In genomic region chr3:161508852-161509477, GRCh38 we compare ENCODE assay signal across 9 cellular contexts. TPM values are rescaled to one million over a fixed set of nuclear protein-coding genes. Genes with fewer than 3 reads are reported as not detected.
DNase-seq lines count a peak whose midpoint lies in the region; ATAC-seq and TF ChIP-seq lines count a peak whose summit lies in the region.
"Had no signal": no experiment of that assay in that cellular context is flagged by ENCODE, and none has a peak within 500 bp of the region (broad histone marks: within the 10 kb centered on the region; RNA-seq: fewer than 3 reads in every experiment).

No MANE protein-coding gene starts in this region.

- no peaks in the 10 kb centered on the region for H3K79me2 ChIP-seq in Karpas-422 (ENCODE audit: low read length)
- no peaks in the 10 kb centered on the region for H3K79me2 ChIP-seq in mammary epithelial cell (ENCODE audit: insufficient read depth, low read length)

- no peaks in the 10 kb centered on the region for H3K9me3 ChIP-seq in Karpas-422 (ENCODE audit: low read length)
- no peaks in the 10 kb centered on the region for H3K9me3 ChIP-seq in mammary epithelial cell (replicated peaks; ENCODE audit: insufficient read depth, low read length)
- H3K9me3 ChIP-seq in naive thymus-derived CD4-positive, alpha-beta T cell (ENCODE audit: control insufficient read depth in 2 of 3, low read length in 3 of 3): no peaks in the 10 kb centered on the region
- no peaks in the 10 kb centered on the region for H3K9me3 ChIP-seq in esophagus squamous epithelium

- peaks cover 0 to 4% (median 0%) of the 10 kb centered on the region in 7 donors for H3K4me1 Mint-ChIP-seq in naive thymus-derived CD4-positive, alpha-beta T cell

- H3K27me3 ChIP-seq in Karpas-422 (ENCODE audit: low read length) (no peaks in the 10 kb centered on the region), mammary epithelial cell (ENCODE audit: insufficient read depth, low read length) (no peaks in the 10 kb centered on the region), esophagus squamous epithelium (no peaks in the 10 kb centered on the region)
- no peaks in the 10 kb centered on the region for H3K27me3 ChIP-seq in naive thymus-derived CD4-positive, alpha-beta T cell (ENCODE audit: control insufficient read depth in 2 of 2, insufficient read depth in 2 of 2, low read length in 2 of 2)

- H3K4me1 ChIP-seq in Karpas-422 (ENCODE audit: low read length): peaks cover 15% of the 10 kb centered on the region
- H3K4me1 ChIP-seq in mammary epithelial cell (ENCODE audit: insufficient read depth, low read length): no peaks in the 10 kb centered on the region
- no peaks in the 10 kb centered on the region for H3K4me1 ChIP-seq in naive thymus-derived CD4-positive, alpha-beta T cell (ENCODE audit: control insufficient read depth in 2 of 2, insufficient read depth in 2 of 2, low read length in 2 of 2)
- no peaks in the 10 kb centered on the region for H3K4me1 ChIP-seq in esophagus squamous epithelium

- no peak for TF ChIP-seq POLR2A in esophagus squamous epithelium (IDR thresholded peaks at IDR 0.05)

- H3K9ac ChIP-seq in Karpas-422 (ENCODE audit: low read length) (no peak overlapping the region), mammary epithelial cell (ENCODE audit: insufficient read depth, low read length) (no peak overlapping the region)

- POLR2A ChIA-PET in naive thymus-derived CD4-positive, alpha-beta T cell (lab: Charles Lee): no interaction called here

- no peaks in the 10 kb centered on the region for H3K36me3 Mint-ChIP-seq in naive thymus-derived CD4-positive, alpha-beta T cell

- H3K36me3 ChIP-seq in Karpas-422 (ENCODE audit: insufficient read depth, low read length) (no peaks in the 10 kb centered on the region), mammary epithelial cell (ENCODE audit: insufficient read depth, low read length) (no peaks in the 10 kb centered on the region), esophagus squamous epithelium (no peaks in the 10 kb centered on the region)
- H3K36me3 ChIP-seq in naive thymus-derived CD4-positive, alpha-beta T cell (ENCODE audit: control insufficient read depth in 2 of 3, insufficient read depth in 3 of 3, low read length in 3 of 3): no peaks in the 10 kb centered on the region

- WGBS in mammary epithelial cell (ENCODE audit: low coverage, missing lambda C conversion rate): 26% methylated on average over 2 of the region's 2 CpGs
- WGBS in esophagus squamous epithelium, 2 donors: 36 to 52% methylated on average over 2 of the region's 2 CpGs

- no TSS peak for BruUV-seq in mammary epithelial cell (replicated peaks; lab: Mats Ljungman, UMichigan)

- H3K27ac Mint-ChIP-seq in naive thymus-derived CD4-positive, alpha-beta T cell: no peak overlapping the region

- CTCF ChIA-PET in mammary epithelial cell (lab: Charles Lee; ENCODE audit: low non-redundant PET): no interaction called here
- CTCF ChIA-PET in naive thymus-derived CD4-positive, alpha-beta T cell (lab: Charles Lee): no interaction called here

- H4K20me1 ChIP-seq in Karpas-422 (ENCODE audit: insufficient read depth, low read depth, low read length): no peaks in the 10 kb centered on the region
- no peaks in the 10 kb centered on the region for H4K20me1 ChIP-seq in mammary epithelial cell (ENCODE audit: insufficient read depth, low read length)

- H3K4me3 Mint-ChIP-seq in naive thymus-derived CD4-positive, alpha-beta T cell: no peak overlapping the region

- intact Hi-C loops in mammary epithelial cell (cut with micrococcal nuclease): no loop called here
- intact Hi-C loops in naive thymus-derived CD4-positive, alpha-beta T cell (cut with micrococcal nuclease): loop anchor here in 1 of 2 donors (10.0 kb wide), 1 partner anchor 346 kb away; no protein-coding TSS in a partner anchor
- intact Hi-C loops in esophagus squamous epithelium (cut with DNase I): no loop called here

- H2AFZ ChIP-seq in Karpas-422 (ENCODE audit: low read length): no peak overlapping the region
- no peak overlapping the region for H2AFZ ChIP-seq in mammary epithelial cell (ENCODE audit: low read depth, low read length)

- H3K4me2 ChIP-seq in Karpas-422 (ENCODE audit: low read depth, low read length, poor library complexity, severe bottlenecking) (no peak overlapping the region), mammary epithelial cell (ENCODE audit: insufficient read depth, low read depth, low read length) (no peak overlapping the region)

- H3K27ac ChIP-seq in Karpas-422 (ENCODE audit: low read length): no peak overlapping the region
- no peak overlapping the region for H3K27ac ChIP-seq in mammary epithelial cell (ENCODE audit: insufficient read depth, low read depth, low read length)
- no peak overlapping the region for H3K27ac ChIP-seq in naive thymus-derived CD4-positive, alpha-beta T cell (ENCODE audit: low read depth, low read length)
- no peak overlapping the region for H3K27ac ChIP-seq in esophagus squamous epithelium

- H3K4me3 ChIP-seq in Karpas-422 (ENCODE audit: low read length): no peak overlapping the region
- no peak overlapping the region for H3K4me3 ChIP-seq in mammary epithelial cell (replicated peaks in 1 of 3; ENCODE audit: insufficient read depth in 1 of 3, low read depth in 2 of 3, low read length in 3 of 3)
- no peak overlapping the region for H3K4me3 ChIP-seq in naive thymus-derived CD4-positive, alpha-beta T cell (ENCODE audit: low read length)
- H3K4me3 ChIP-seq in esophagus squamous epithelium: no peak overlapping the region

- DNase-seq in Karpas-422: peak; percentile 72
- no peak for DNase-seq in mammary epithelial cell
- DNase-seq in naive thymus-derived CD4-positive, alpha-beta T cell: no peak
- DNase-seq in mesenteric fat pad (ENCODE audit: low spot score): no peak
- DNase-seq in activated T-cell treated with anti-CD3 and anti-CD28 coated beads, Interleukin-2, amount 50 U/mL, for 48 hours: no peak
- DNase-seq in esophagus squamous epithelium (lab: John Stamatoyannopoulos, UW): no peak

- in situ Hi-C loops in mammary epithelial cell (cut with MboI; ENCODE audit: low sequenced_read_pairs in 2 of 2): no loop called here

- peaks cover 0 to 10% (median 0%) of the 10 kb centered on the region in 5 donors for H3K27me3 Mint-ChIP-seq in naive thymus-derived CD4-positive, alpha-beta T cell

- dilution Hi-C loops in mammary epithelial cell (cut with HindIII; ENCODE audit: low sequenced_read_pairs): no loop called here

- no peaks in the 10 kb centered on the region for H3K9me2 ChIP-seq in Karpas-422 (replicated peaks; ENCODE audit: insufficient read depth, low read length)

- H3K9me3 Mint-ChIP-seq in naive thymus-derived CD4-positive, alpha-beta T cell: no peaks in the 10 kb centered on the region

- TF ChIP-seq CTCF in GM12872 (IDR thresholded peaks at IDR 0.05; ENCODE audit: insufficient read depth, low read depth, low read length) (peak; percentile 29; the same call in 1 of the 3 replicates), mammary epithelial cell (conservative IDR thresholded peaks at IDR 0.05 in 1 of 2, IDR thresholded peaks at IDR 0.05 in 1 of 2; ENCODE audit: extremely low read depth in 1 of 2, insufficient read depth in 1 of 2, low read depth in 1 of 2, low read length in 2 of 2) (peak; percentile 36 to 49), esophagus squamous epithelium (IDR thresholded peaks at IDR 0.05) (peak in 2 of 6 experiments; percentile 14 to 34)

- peak; percentile 72 for ATAC-seq in GM21786 (IDR thresholded peaks at IDR 0.05; ENCODE audit: unreplicated experiment)
- ATAC-seq in naive thymus-derived CD4-positive, alpha-beta T cell: no peak

RNA-seq across cellular contexts. Expression of gene OTOL1, which starts 12.4 kb away (rescaled TPM):
- not detected in 2 replicates for total RNA-seq in Karpas-422 (2014; rRNA removed; shearing (Covaris generic); ENCODE audit: low replicate concordance)
- not detected for total RNA-seq in mammary epithelial cell
- polyA plus RNA-seq in mammary epithelial cell: not detected
- polyA minus RNA-seq in mammary epithelial cell: not detected
- total RNA-seq in naive thymus-derived CD4-positive, alpha-beta T cell: not detected
- not detected for polyA plus RNA-seq in naive thymus-derived CD4-positive, alpha-beta T cell
- not detected for total RNA-seq in mesenteric fat pad
- total RNA-seq in esophagus squamous epithelium: not detected
- total RNA-seq: lung microvascular endothelial cell had no signal
